23 cellular contexts compared by ENCODE assay signal in genomic region chr15:36996121-36996520, GRCh38.
"Had no signal": no experiment of that assay in that cellular context is flagged by ENCODE, and none has a peak within 500 bp of the region (broad histone marks: within the 10 kb centered on the region; RNA-seq: fewer than 3 reads in every experiment).

No MANE protein-coding gene starts in this region.

- H3K9me3 Mint-ChIP-seq: activated naive CD4-positive, alpha-beta T cell treated with anti-CD3 and anti-CD28 coated beads for 36 hours; activated T-cell treated with anti-CD3 and anti-CD28 coated beads, Interleukin-2, amount 50 U/mL, for 4 hours; WTC11 had no signal

- H3K27ac Mint-ChIP-seq: activated naive CD4-positive, alpha-beta T cell treated with anti-CD3 and anti-CD28 coated beads for 36 hours; activated naive CD8-positive, alpha-beta T cell; T-helper 17 cell; WTC11 had no signal

- H3K4me1 ChIP-seq: Peyer's patch had no signal

- H3K27me3 Mint-ChIP-seq: brain, T-helper 17 cell had no signal

- H3K4me3 Mint-ChIP-seq: activated naive CD4-positive, alpha-beta T cell treated with anti-CD3 and anti-CD28 coated beads for 36 hours; activated naive CD8-positive, alpha-beta T cell; activated T-cell treated with anti-CD3 and anti-CD28 coated beads, Interleukin-2, amount 50 U/mL, for 4 hours; brain; T-helper 17 cell; WTC11 had no signal

- H3K36me3 ChIP-seq: Peyer's patch had no signal

- H3K36me3 Mint-ChIP-seq: activated naive CD8-positive, alpha-beta T cell; WTC11 had no signal

- ATAC-seq: activated T-cell treated with anti-CD3 and anti-CD28 coated beads, Interleukin-2, amount 50 U/mL, for 4 hours; T-helper 17 cell had no signal

- H3K27me3 ChIP-seq: Peyer's patch had no signal

- H3K9me3 ChIP-seq: Peyer's patch had no signal

- H3K27ac ChIP-seq: Peyer's patch, RWPE1 had no signal

- H3K4me3 ChIP-seq: Peyer's patch had no signal

- H3K4me1 Mint-ChIP-seq: T-helper 17 cell had no signal

- DNase-seq: activated CD4-positive, alpha-beta T cell treated with anti-CD3 and anti-CD28 coated beads for 48 hours; activated CD4-positive, alpha-beta T cell treated with anti-CD3 and anti-CD28 coated beads, Interleukin-2, amount 50 U/mL, for 4 hours; activated CD4-positive, CD25-positive, alpha-beta regulatory T cell treated with anti-CD3 and anti-CD28 coated beads, Interleukin-2, amount 50 U/mL, for 72 hours; activated effector memory CD4-positive, alpha-beta T cell treated with anti-CD3 and anti-CD28 coated beads, Interleukin-2, amount 50 U/mL, for 16 hours; activated naive CD4-positive, alpha-beta T cell treated with anti-CD3 and anti-CD28 coated beads for 36 hours; activated T-cell treated with anti-CD3 and anti-CD28 coated beads, Interleukin-2, amount 50 U/mL, for 4 hours; amygdala; Kasumi-1; KBM-7; NCI-H1105 treated with DMSO at 0.1 percent for 48 hours; NCI-H1436 treated with DMSO at 0.1 percent for 48 hours; NCI-H187; NCI-H2081; NCI-H446; NCI-H524; Peyer's patch; SHP77 treated with DMSO at 0.1 percent for 48 hours; T-helper 17 cell; T-helper 9 cell had no signal
